ENCODE assay signal across 1 cellular context in the genomic region with DNA sequence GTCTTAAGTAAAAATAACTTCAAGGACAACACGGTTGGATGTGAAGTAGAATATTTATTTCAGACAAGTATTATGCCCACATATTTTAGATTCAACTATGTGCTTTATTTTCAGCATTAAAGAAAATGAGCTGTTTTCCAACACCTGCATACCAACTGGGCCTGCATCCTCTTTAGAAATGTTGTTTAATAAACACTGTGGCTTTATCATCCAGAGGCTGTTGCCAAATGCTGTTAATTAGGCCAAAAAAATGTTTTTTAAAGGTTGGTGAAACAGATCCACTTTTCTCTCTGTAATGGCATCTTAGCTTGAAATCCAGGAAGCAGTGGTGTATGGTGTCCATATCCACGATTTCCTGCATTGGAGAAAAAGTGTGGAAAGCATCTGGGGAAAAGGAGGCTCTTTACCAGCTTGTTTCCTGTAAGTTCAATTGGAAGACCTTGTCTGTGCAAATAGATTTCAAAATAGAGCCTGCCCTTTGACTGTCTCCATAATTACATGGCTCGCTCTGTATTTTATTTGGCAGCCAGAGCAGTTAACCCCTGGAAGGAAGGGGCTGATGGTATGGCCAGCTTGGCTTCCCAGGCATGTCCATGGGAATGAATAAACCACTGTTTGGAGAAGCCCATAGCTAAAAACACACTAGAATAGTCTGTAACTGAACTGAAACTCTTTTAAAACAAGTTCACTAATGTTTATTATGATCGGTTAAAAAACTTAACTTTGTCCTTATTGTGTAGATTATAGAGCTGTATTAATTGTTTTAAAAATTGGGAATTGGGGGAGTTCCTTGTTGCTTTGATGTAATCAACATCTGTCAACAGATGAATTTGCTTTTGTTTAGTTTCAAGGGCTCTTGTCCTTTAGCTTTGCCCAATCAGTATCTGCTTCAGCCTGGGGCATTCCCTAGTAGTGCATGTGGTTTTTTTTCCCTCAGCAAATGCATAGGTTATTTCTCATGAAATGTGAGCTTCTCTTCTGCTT.
A peak's percentile ranks its signal among the peaks of the same experiment; 100 is the strongest.
TF ChIP-seq lines count a peak whose summit lies in the region.

No MANE protein-coding gene starts in this region.

TF ChIP-seq in HepG2, 621 proteins besides CTCF, POLR2A, EP300 and RAD21 (continued from another document and continues in another):
- TF ChIP-seq, protein P1, sequence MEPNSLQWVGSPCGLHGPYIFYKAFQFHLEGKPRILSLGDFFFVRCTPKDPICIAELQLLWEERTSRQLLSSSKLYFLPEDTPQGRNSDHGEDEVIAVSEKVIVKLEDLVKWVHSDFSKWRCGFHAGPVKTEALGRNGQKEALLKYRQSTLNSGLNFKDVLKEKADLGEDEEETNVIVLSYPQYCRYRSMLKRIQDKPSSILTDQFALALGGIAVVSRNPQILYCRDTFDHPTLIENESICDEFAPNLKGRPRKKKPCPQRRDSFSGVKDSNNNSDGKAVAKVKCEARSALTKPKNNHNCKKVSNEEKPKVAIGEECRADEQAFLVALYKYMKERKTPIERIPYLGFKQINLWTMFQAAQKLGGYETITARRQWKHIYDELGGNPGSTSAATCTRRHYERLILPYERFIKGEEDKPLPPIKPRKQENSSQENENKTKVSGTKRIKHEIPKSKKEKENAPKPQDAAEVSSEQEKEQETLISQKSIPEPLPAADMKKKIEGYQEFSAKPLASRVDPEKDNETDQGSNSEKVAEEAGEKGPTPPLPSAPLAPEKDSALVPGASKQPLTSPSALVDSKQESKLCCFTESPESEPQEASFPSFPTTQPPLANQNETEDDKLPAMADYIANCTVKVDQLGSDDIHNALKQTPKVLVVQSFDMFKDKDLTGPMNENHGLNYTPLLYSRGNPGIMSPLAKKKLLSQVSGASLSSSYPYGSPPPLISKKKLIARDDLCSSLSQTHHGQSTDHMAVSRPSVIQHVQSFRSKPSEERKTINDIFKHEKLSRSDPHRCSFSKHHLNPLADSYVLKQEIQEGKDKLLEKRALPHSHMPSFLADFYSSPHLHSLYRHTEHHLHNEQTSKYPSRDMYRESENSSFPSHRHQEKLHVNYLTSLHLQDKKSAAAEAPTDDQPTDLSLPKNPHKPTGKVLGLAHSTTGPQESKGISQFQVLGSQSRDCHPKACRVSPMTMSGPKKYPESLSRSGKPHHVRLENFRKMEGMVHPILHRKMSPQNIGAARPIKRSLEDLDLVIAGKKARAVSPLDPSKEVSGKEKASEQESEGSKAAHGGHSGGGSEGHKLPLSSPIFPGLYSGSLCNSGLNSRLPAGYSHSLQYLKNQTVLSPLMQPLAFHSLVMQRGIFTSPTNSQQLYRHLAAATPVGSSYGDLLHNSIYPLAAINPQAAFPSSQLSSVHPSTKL (CRISPR knock-in tag; IDR thresholded peaks at IDR 0.05): peak; percentile 99
- TF ChIP-seq ZNF589 (CRISPR knock-in tag; conservative IDR thresholded peaks at IDR 0.05) (no peak), ARID2 (CRISPR knock-in tag; IDR thresholded peaks at IDR 0.05; ENCODE audit: borderline replicate concordance) (0 out of 2 replicates have a peak, but pooled peaks have one; percentile 79), RNF2 (conservative IDR thresholded peaks at IDR 0.05; ENCODE audit: low read depth) (no peak), NFE2L1 (CRISPR knock-in tag; IDR thresholded peaks at IDR 0.05; ENCODE audit: borderline replicate concordance) (no peak), ISL2 (CRISPR knock-in tag; IDR thresholded peaks at IDR 0.05) (peak; percentile 97), ZNF709 (CRISPR knock-in tag; IDR thresholded peaks at IDR 0.05) (no peak), SAP130 (CRISPR knock-in tag; IDR thresholded peaks at IDR 0.05; ENCODE audit: low read depth) (peak; percentile 87), ZNF878 (CRISPR knock-in tag; IDR thresholded peaks at IDR 0.05) (peak; percentile 90), FOXA1 (IDR thresholded peaks at IDR 0.05) (no peak), FOXA1 (CRISPR knock-in tag; IDR thresholded peaks at IDR 0.05) (peak; percentile 92), ZNF292 (CRISPR knock-in tag; IDR thresholded peaks at IDR 0.05; ENCODE audit: borderline replicate concordance, low read depth) (peak; percentile 88; the same call in 1 of the 2 replicates), ZNF329 (CRISPR knock-in tag; IDR thresholded peaks at IDR 0.05; ENCODE audit: low read depth) (no peak), ZNF788 (CRISPR knock-in tag; IDR thresholded peaks at IDR 0.05; ENCODE audit: borderline replicate concordance) (peak; percentile 58; the same call in 1 of the 2 replicates), SP4 (CRISPR knock-in tag; IDR thresholded peaks at IDR 0.05) (peak; percentile 44; the same call in 1 of the 2 replicates), JDP2 (CRISPR knock-in tag; IDR thresholded peaks at IDR 0.05; ENCODE audit: borderline replicate concordance) (no peak), GPN1 (CRISPR knock-in tag; IDR thresholded peaks at IDR 0.05; ENCODE audit: borderline replicate concordance) (no peak), ELF3 (CRISPR knock-in tag; IDR thresholded peaks at IDR 0.05) (peak; percentile 97), ZKSCAN5 (CRISPR knock-in tag; IDR thresholded peaks at IDR 0.05) (no peak), NR1H2 (CRISPR knock-in tag; IDR thresholded peaks at IDR 0.05; ENCODE audit: borderline replicate concordance, low read depth) (no peak), YY1 (IDR thresholded peaks at IDR 0.05; ENCODE audit: insufficient read depth, insufficient replicate concordance, low read depth, low read length) (no peak), AKAP8 (CRISPR knock-in tag; IDR thresholded peaks at IDR 0.05) (no peak), FOXO1 (CRISPR knock-in tag; IDR thresholded peaks at IDR 0.05) (peak; percentile 87), ZNF234 (CRISPR knock-in tag; conservative IDR thresholded peaks at IDR 0.05) (no peak), XRCC5 (optimal IDR thresholded peaks at IDR 0.05; ENCODE audit: low read length) (peak; percentile 70), TEAD2 (CRISPR knock-in tag; IDR thresholded peaks at IDR 0.05) (no peak), ZNF121 (CRISPR knock-in tag; IDR thresholded peaks at IDR 0.05) (no peak), HDAC1 (CRISPR knock-in tag; IDR thresholded peaks at IDR 0.05) (peak; percentile 87), ZNF614 (CRISPR knock-in tag; IDR thresholded peaks at IDR 0.05; ENCODE audit: borderline replicate concordance) (peak; percentile 95), ZNF607 (CRISPR knock-in tag; IDR thresholded peaks at IDR 0.05; ENCODE audit: borderline replicate concordance) (no peak), HES4 (CRISPR knock-in tag; IDR thresholded peaks at IDR 0.05; ENCODE audit: borderline replicate concordance) (no peak), ZNF615 (CRISPR knock-in tag; IDR thresholded peaks at IDR 0.05; ENCODE audit: borderline replicate concordance) (no peak)
- TF ChIP-seq, protein P2, sequence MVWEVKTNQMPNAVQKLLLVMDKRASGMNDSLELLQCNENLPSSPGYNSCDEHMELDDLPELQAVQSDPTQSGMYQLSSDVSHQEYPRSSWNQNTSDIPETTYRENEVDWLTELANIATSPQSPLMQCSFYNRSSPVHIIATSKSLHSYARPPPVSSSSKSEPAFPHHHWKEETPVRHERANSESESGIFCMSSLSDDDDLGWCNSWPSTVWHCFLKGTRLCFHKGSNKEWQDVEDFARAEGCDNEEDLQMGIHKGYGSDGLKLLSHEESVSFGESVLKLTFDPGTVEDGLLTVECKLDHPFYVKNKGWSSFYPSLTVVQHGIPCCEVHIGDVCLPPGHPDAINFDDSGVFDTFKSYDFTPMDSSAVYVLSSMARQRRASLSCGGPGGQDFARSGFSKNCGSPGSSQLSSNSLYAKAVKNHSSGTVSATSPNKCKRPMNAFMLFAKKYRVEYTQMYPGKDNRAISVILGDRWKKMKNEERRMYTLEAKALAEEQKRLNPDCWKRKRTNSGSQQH (CRISPR knock-in tag; IDR thresholded peaks at IDR 0.05; ENCODE audit: low read depth): peak; percentile 75
- TF ChIP-seq, protein P3, sequence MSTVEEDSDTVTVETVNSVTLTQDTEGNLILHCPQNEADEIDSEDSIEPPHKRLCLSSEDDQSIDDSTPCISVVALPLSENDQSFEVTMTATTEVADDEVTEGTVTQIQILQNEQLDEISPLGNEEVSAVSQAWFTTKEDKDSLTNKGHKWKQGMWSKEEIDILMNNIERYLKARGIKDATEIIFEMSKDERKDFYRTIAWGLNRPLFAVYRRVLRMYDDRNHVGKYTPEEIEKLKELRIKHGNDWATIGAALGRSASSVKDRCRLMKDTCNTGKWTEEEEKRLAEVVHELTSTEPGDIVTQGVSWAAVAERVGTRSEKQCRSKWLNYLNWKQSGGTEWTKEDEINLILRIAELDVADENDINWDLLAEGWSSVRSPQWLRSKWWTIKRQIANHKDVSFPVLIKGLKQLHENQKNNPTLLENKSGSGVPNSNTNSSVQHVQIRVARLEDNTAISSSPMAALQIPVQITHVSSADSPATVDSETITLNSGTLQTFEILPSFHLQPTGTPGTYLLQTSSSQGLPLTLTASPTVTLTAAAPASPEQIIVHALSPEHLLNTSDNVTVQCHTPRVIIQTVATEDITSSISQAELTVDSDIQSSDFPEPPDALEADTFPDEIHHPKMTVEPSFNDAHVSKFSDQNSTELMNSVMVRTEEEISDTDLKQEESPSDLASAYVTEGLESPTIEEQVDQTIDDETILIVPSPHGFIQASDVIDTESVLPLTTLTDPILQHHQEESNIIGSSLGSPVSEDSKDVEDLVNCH (CRISPR knock-in tag; IDR thresholded peaks at IDR 0.05): no peak
- TF ChIP-seq, protein P4, sequence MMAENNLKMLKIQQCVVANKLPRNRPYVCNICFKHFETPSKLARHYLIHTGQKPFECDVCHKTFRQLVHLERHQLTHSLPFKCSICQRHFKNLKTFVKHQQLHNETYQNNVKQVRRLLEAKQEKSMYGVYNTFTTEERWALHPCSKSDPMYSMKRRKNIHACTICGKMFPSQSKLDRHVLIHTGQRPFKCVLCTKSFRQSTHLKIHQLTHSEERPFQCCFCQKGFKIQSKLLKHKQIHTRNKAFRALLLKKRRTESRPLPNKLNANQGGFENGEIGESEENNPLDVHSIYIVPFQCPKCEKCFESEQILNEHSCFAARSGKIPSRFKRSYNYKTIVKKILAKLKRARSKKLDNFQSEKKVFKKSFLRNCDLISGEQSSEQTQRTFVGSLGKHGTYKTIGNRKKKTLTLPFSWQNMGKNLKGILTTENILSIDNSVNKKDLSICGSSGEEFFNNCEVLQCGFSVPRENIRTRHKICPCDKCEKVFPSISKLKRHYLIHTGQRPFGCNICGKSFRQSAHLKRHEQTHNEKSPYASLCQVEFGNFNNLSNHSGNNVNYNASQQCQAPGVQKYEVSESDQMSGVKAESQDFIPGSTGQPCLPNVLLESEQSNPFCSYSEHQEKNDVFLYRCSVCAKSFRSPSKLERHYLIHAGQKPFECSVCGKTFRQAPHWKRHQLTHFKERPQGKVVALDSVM (CRISPR knock-in tag; IDR thresholded peaks at IDR 0.05): peak; percentile 61; the same call in 1 of the 2 replicates
- TF ChIP-seq, protein P5, sequence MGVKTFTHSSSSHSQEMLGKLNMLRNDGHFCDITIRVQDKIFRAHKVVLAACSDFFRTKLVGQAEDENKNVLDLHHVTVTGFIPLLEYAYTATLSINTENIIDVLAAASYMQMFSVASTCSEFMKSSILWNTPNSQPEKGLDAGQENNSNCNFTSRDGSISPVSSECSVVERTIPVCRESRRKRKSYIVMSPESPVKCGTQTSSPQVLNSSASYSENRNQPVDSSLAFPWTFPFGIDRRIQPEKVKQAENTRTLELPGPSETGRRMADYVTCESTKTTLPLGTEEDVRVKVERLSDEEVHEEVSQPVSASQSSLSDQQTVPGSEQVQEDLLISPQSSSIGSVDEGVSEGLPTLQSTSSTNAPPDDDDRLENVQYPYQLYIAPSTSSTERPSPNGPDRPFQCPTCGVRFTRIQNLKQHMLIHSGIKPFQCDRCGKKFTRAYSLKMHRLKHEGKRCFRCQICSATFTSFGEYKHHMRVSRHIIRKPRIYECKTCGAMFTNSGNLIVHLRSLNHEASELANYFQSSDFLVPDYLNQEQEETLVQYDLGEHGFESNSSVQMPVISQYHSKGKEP (CRISPR knock-in tag; IDR thresholded peaks at IDR 0.05): no peak
- TF ChIP-seq, protein P6, sequence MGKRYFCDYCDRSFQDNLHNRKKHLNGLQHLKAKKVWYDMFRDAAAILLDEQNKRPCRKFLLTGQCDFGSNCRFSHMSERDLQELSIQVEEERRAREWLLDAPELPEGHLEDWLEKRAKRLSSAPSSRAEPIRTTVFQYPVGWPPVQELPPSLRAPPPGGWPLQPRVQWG (CRISPR knock-in tag; IDR thresholded peaks at IDR 0.05; ENCODE audit: borderline replicate concordance, low read depth): no peak
